28 cellular contexts compared by ENCODE assay signal in the genomic region with DNA sequence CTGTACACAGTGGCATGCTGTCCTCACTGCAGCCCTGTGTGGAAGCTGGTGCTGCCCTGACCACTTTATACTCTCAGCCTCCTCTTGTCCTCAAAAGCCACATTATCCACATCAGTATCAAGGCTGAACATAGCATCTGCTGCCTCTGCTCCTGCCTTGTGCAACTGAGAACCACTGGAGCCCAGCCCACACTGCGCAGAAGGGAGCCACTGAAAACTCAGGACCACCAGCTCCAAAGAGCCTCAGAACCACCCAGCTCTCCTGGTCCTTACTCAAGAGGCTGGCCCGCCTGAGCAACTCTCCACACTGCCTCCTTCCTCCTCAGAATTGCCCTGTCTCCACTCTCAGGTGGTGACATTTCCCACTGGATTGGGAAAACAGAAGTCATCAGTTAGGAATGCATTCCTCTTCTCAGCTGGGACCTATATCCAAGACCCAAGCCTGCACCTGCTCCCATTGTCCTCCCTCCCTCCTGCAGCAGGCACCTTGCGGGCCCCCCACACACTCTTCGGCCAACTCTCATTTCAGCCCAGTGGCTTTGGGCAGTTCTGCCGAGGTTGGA. TPM values are rescaled to one million over a fixed set of nuclear protein-coding genes. Genes with fewer than 3 reads are reported as not detected.
"Had no signal": no experiment of that assay in that cellular context is flagged by ENCODE, and none has a peak within 500 bp of the region (broad histone marks: within the 10 kb centered on the region; RNA-seq: fewer than 3 reads in every experiment).

No MANE protein-coding gene starts in this region.

- H3K4me2 ChIP-seq: neural progenitor cell had no signal

- H3K9me3 ChIP-seq: adrenal gland, breast epithelium, gastrocnemius medialis, heart right ventricle, prostate gland, thoracic aorta had no signal

- H3K27ac Mint-ChIP-seq: activated CD4-positive, alpha-beta T cell treated with anti-CD3 and anti-CD28 coated beads, Interleukin-2, amount 10 ng/mL, durations not matched to agents 24 days and 14 days; activated CD8-positive, alpha-beta T cell treated with anti-CD3 and anti-CD28 coated beads for 36 hours; activated naive CD4-positive, alpha-beta T cell treated with anti-CD3 and anti-CD28 coated beads, Interleukin-2, amount 50 U/mL, for 72 hours; immature natural killer cell; memory B cell; naive thymus-derived CD4-positive, alpha-beta T cell; neural progenitor cell; stimulated activated effector memory CD8-positive, alpha-beta T cell treated with anti-CD3 and anti-CD28 coated beads, Interleukin-12 subunit alpha, Interleukin-12 subunit beta, amount 100 ng/mL, for 72 hours had no signal

- ATAC-seq: activated CD8-positive, alpha-beta T cell treated with anti-CD3 and anti-CD28 coated beads for 36 hours; activated naive CD4-positive, alpha-beta T cell treated with anti-CD3 and anti-CD28 coated beads, Interleukin-2, amount 50 U/mL, for 72 hours; esophagus mucosa; gastrocnemius medialis; heart right ventricle; naive thymus-derived CD4-positive, alpha-beta T cell; right cardiac atrium; stimulated activated effector memory CD8-positive, alpha-beta T cell treated with anti-CD3 and anti-CD28 coated beads, Interleukin-12 subunit alpha, Interleukin-12 subunit beta, amount 100 ng/mL, for 72 hours had no signal

- H2AFZ ChIP-seq: neural progenitor cell had no signal

- H3K4me1 Mint-ChIP-seq: activated CD4-positive, alpha-beta T cell treated with anti-CD3 and anti-CD28 coated beads, Interleukin-2, amount 10 ng/mL, durations not matched to agents 24 days and 14 days; immature natural killer cell; memory B cell; neural progenitor cell had no signal

- H3K9ac ChIP-seq: neural progenitor cell had no signal

- H3K4me3 Mint-ChIP-seq: activated CD4-positive, alpha-beta T cell treated with anti-CD3 and anti-CD28 coated beads, Interleukin-2, amount 10 ng/mL, durations not matched to agents 24 days and 14 days; activated CD8-positive, alpha-beta T cell treated with anti-CD3 and anti-CD28 coated beads for 36 hours; immature natural killer cell; memory B cell; naive thymus-derived CD4-positive, alpha-beta T cell; neural progenitor cell; stimulated activated effector memory CD8-positive, alpha-beta T cell treated with anti-CD3 and anti-CD28 coated beads, Interleukin-12 subunit alpha, Interleukin-12 subunit beta, amount 100 ng/mL, for 72 hours had no signal

- H3K27ac ChIP-seq: adrenal gland, breast epithelium, gastrocnemius medialis, heart right ventricle, neural progenitor cell, prostate gland, thoracic aorta had no signal

- H3K36me3 Mint-ChIP-seq: activated naive CD4-positive, alpha-beta T cell treated with anti-CD3 and anti-CD28 coated beads, Interleukin-2, amount 50 U/mL, for 72 hours; immature natural killer cell; memory B cell; naive thymus-derived CD4-positive, alpha-beta T cell; neural progenitor cell; stimulated activated effector memory CD8-positive, alpha-beta T cell treated with anti-CD3 and anti-CD28 coated beads, Interleukin-12 subunit alpha, Interleukin-12 subunit beta, amount 100 ng/mL, for 72 hours had no signal

- H3K4me1 ChIP-seq: adrenal gland, breast epithelium, neural progenitor cell, prostate gland had no signal

- H3K9me3 Mint-ChIP-seq: activated CD4-positive, alpha-beta T cell treated with anti-CD3 and anti-CD28 coated beads, Interleukin-2, amount 10 ng/mL, durations not matched to agents 24 days and 14 days; activated CD8-positive, alpha-beta T cell treated with anti-CD3 and anti-CD28 coated beads for 36 hours; activated naive CD4-positive, alpha-beta T cell treated with anti-CD3 and anti-CD28 coated beads, Interleukin-2, amount 50 U/mL, for 72 hours; immature natural killer cell; memory B cell; naive thymus-derived CD4-positive, alpha-beta T cell; neural progenitor cell; stimulated activated effector memory CD8-positive, alpha-beta T cell treated with anti-CD3 and anti-CD28 coated beads, Interleukin-12 subunit alpha, Interleukin-12 subunit beta, amount 100 ng/mL, for 72 hours had no signal

- H3K27me3 ChIP-seq: breast epithelium had no signal

- DNase-seq: activated CD4-positive, alpha-beta T cell treated with anti-CD3 and anti-CD28 coated beads, Interleukin-2, amount 10 ng/mL, durations not matched to agents 24 days and 14 days; activated CD4-positive, CD25-positive, alpha-beta regulatory T cell; activated CD8-positive, alpha-beta T cell treated with anti-CD3 and anti-CD28 coated beads for 36 hours; activated effector memory CD4-positive, alpha-beta T cell treated with anti-CD3 and anti-CD28 coated beads, Interleukin-2, amount 50 U/mL, for 16 hours; activated T-cell treated with anti-CD3 and anti-CD28 coated beads, Interleukin-2, amount 50 U/mL, for 48 hours; adrenal gland; cerebellar nuclear complex; effector CD8-positive, alpha-beta T cell; gastrocnemius medialis; heart right ventricle; immature natural killer cell; naive thymus-derived CD4-positive, alpha-beta T cell; right cardiac atrium; small intestine; stimulated activated CD4-positive, alpha-beta T cell treated with anti-CD3 and anti-CD28 coated beads, Interleukin-4, amount 100 ng/mL, for 1 hour; T1000 had no signal

RNA-seq across cellular contexts. Expression of a gene that starts 7.0 kb away (rescaled TPM):
- total RNA-seq: activated CD4-positive, alpha-beta T cell treated with anti-CD3 and anti-CD28 coated beads, Interleukin-2, amount 10 ng/mL, durations not matched to agents 24 days and 14 days; activated CD8-positive, alpha-beta T cell treated with anti-CD3 and anti-CD28 coated beads for 36 hours; adrenal gland; breast epithelium; esophagus mucosa; gastrocnemius medialis; heart right ventricle; mucosa of gallbladder; osteocyte; right cardiac atrium; T-helper 1 cell treated with Interleukin-12 subunit alpha and Interleukin-12 subunit beta and Interleukin-4 antibody, amounts not matched to agents 30 ng/mL and 1 ng/mL, for 36 hours; thoracic aorta had no signal

RNA-seq across cellular contexts. Expression of a gene that starts 10.5 kb away (rescaled TPM):
- total RNA-seq: activated CD4-positive, alpha-beta T cell treated with anti-CD3 and anti-CD28 coated beads, Interleukin-2, amount 10 ng/mL, durations not matched to agents 24 days and 14 days; activated CD8-positive, alpha-beta T cell treated with anti-CD3 and anti-CD28 coated beads for 36 hours; esophagus mucosa; heart right ventricle; naive thymus-derived CD4-positive, alpha-beta T cell; osteocyte; right cardiac atrium; T-helper 1 cell treated with Interleukin-12 subunit alpha and Interleukin-12 subunit beta and Interleukin-4 antibody, amounts not matched to agents 30 ng/mL and 1 ng/mL, for 36 hours; thoracic aorta had no signal

RNA-seq across cellular contexts. Expression of a gene that starts 37.1 kb away (rescaled TPM):
- total RNA-seq: activated CD4-positive, alpha-beta T cell treated with anti-CD3 and anti-CD28 coated beads, Interleukin-2, amount 10 ng/mL, durations not matched to agents 24 days and 14 days; activated CD8-positive, alpha-beta T cell treated with anti-CD3 and anti-CD28 coated beads for 36 hours; activated naive CD4-positive, alpha-beta T cell treated with anti-CD3 and anti-CD28 coated beads, Interleukin-2, amount 50 U/mL, for 72 hours; astrocyte; breast epithelium; esophagus mucosa; heart right ventricle; mucosa of gallbladder; naive thymus-derived CD4-positive, alpha-beta T cell; osteocyte; T-helper 1 cell treated with Interleukin-12 subunit alpha and Interleukin-12 subunit beta and Interleukin-4 antibody, amounts not matched to agents 30 ng/mL and 1 ng/mL, for 36 hours; thoracic aorta had no signal

RNA-seq across cellular contexts. Expression of a gene that starts 51.4 kb away (rescaled TPM):
- total RNA-seq: activated CD4-positive, alpha-beta T cell treated with anti-CD3 and anti-CD28 coated beads, Interleukin-2, amount 10 ng/mL, durations not matched to agents 24 days and 14 days; T-helper 1 cell treated with Interleukin-12 subunit alpha and Interleukin-12 subunit beta and Interleukin-4 antibody, amounts not matched to agents 30 ng/mL and 1 ng/mL, for 36 hours had no signal
